12 cellular contexts compared by ENCODE assay signal in genomic region chr6:16204653-16205376, GRCh38. TPM values are rescaled to one million over a fixed set of nuclear protein-coding genes. Genes with fewer than 3 reads are reported as not detected.
DNase-seq lines count a peak whose midpoint lies in the region; ATAC-seq, FAIRE-seq and TF ChIP-seq lines count a peak whose summit lies in the region.
"Had no signal": no experiment of that assay in that cellular context is flagged by ENCODE, and none has a peak within 500 bp of the region (broad histone marks: within the 10 kb centered on the region; RNA-seq: fewer than 3 reads in every experiment).

No MANE protein-coding gene starts in this region.

- H3K36me3 ChIP-seq in GM12878 (ENCODE audit: control insufficient read depth in 2 of 2, insufficient read depth in 2 of 2, low read length in 1 of 2), result no peaks in the 10 kb centered on the region
- no peaks in the 10 kb centered on the region for H3K36me3 ChIP-seq in thoracic aorta
- H3K36me3 ChIP-seq: prostate gland had no signal

- TF ChIP-seq CTCF in GM12878 (IDR thresholded peaks at IDR 0.05 in 2 of 3, conservative IDR thresholded peaks at IDR 0.05 in 1 of 3; ENCODE audit: control insufficient read depth in 2 of 3, extremely low read depth in 1 of 3, insufficient read depth in 1 of 3, low read depth in 3 of 3, low read length in 3 of 3), result no peak
- TF ChIP-seq CTCF in thoracic aorta (IDR thresholded peaks at IDR 0.05), result no peak

- H3K27ac ChIP-seq in GM12878 (ENCODE audit: control insufficient read depth, insufficient read depth) (0 out of 2 replicates have a peak overlapping the region, but pooled peaks have one; percentile 40), thoracic aorta (peak overlapping the region; percentile 76 to 80)
- H3K27ac ChIP-seq: prostate gland, VCaP had no signal

- H3K4me2 ChIP-seq in GM12878 (ENCODE audit: control insufficient read depth, insufficient read depth), result peak overlapping the region; percentile 33; the same call in 1 of the 2 replicates

- SMC1A ChIA-PET in GM12878 (lab: Charles Lee; ENCODE audit: uncharacterized antibody, unreplicated experiment), result interaction anchor here (0.6 to 4.3 kb wide), 48 partner anchors 8 to 1713 kb away, joined by 3 to 46 read pairs (median 5); partner anchors contain the start of gene DTNBP1

- BruUV-seq in GM12878 (replicated peaks; lab: Mats Ljungman, UMichigan), result no TSS peak

- CTCF ChIA-PET in GM12878 (lab: Yijun Ruan, JAX), result interaction anchor here (0.6 to 11.7 kb wide), 46 partner anchors 8 to 884 kb away, joined by 3 to 130 read pairs (median 5); partner anchors contain the start of gene MYLIP

- in situ Hi-C loops in GM12878 (cut with MboI), result no loop called here

- H3K27me3 ChIP-seq in GM12878 (replicated peaks in 1 of 2; ENCODE audit: control insufficient read depth in 2 of 2, insufficient read depth in 2 of 2, low read length in 1 of 2) (peaks cover 0 to 3% of the 10 kb centered on the region in 2 experiments; a peak in 1 of 4 replicates), thoracic aorta (replicated peaks; ENCODE audit: insufficient read depth) (no peaks in the 10 kb centered on the region)

- POLR2A ChIA-PET in GM12878 (lab: Charles Lee), result interaction anchor here (0.6 to 1.6 kb wide), 8 partner anchors 24 to 1030 kb away, joined by 3 to 7 read pairs (median 4); no protein-coding TSS in a partner anchor

- RAD21 ChIA-PET in GM12878 (lab: Charles Lee; ENCODE audit: unreplicated experiment), result interaction anchor here (0.5 to 4.0 kb wide), 43 partner anchors 9 to 1994 kb away, joined by 3 to 63 read pairs (median 4); partner anchors contain the start of genes DTNBP1 and MYLIP

- no peak for TF ChIP-seq EP300 in GM12878 (IDR thresholded peaks at IDR 0.05; ENCODE audit: borderline replicate concordance in 1 of 2, control insufficient read depth in 1 of 2, low read depth in 2 of 2, low read length in 2 of 2)

- no peaks in the 10 kb centered on the region for H3K9me3 ChIP-seq in GM12878 (replicated peaks; ENCODE audit: control insufficient read depth, insufficient read depth, low read length)
- no peaks in the 10 kb centered on the region for H3K9me3 ChIP-seq in thoracic aorta
- H3K9me3 ChIP-seq: prostate gland had no signal

- peaks cover 16% of the 10 kb centered on the region for H3K4me1 ChIP-seq in GM12878 (ENCODE audit: control insufficient read depth, insufficient read depth, low read length)
- peaks cover 11 to 42% of the 10 kb centered on the region in 2 donors for H3K4me1 ChIP-seq in thoracic aorta (ENCODE audit: control insufficient read depth in 1 of 2, low read depth in 2 of 2)

- FAIRE-seq in GM12878 (lab: Jason Lieb, UNC), result no peak

- 25% methylated on average over 4 of the region's 5 CpGs for WGBS in GM12878 (ENCODE audit: insufficient coverage, insufficient replicate concordance, low lambda C conversion rate, missing lambda C conversion rate)

- H4K20me1 ChIP-seq in GM12878 (ENCODE audit: control insufficient read depth, insufficient read depth), result no peaks in the 10 kb centered on the region

- ATAC-seq in GM19463 (IDR thresholded peaks at IDR 0.05; ENCODE audit: unreplicated experiment) (peak; percentile 6), HG03064 (IDR thresholded peaks at IDR 0.05; ENCODE audit: low read depth, unreplicated experiment) (peak; percentile 4), GM12878 (peak; percentile 3; the same call in 1 of the 3 replicates), thoracic aorta (ENCODE audit: insufficient number of reproducible peaks, low FRiP score, low read depth) (no peak), HG03439 (IDR thresholded peaks at IDR 0.05; ENCODE audit: unreplicated experiment) (no peak)

- intact Hi-C loops in GM12878 (cut with micrococcal nuclease; ENCODE audit: unreplicated experiment), result loop anchor here (1.0 to 5.0 kb wide), 4 partner anchors 22 to 678 kb away; no protein-coding TSS in a partner anchor

- DNase-seq in GM12878 (ENCODE audit: low read depth, low spot score), result no peak
- no peak for DNase-seq in thoracic aorta (ENCODE audit: low spot score)
- no peak for DNase-seq in cortex of kidney (lab: John Stamatoyannopoulos, UW)
- DNase-seq in activated naive CD4-positive, alpha-beta T cell (lab: John Stamatoyannopoulos, UW), result no peak
- no peak for DNase-seq in amygdala (lab: John Stamatoyannopoulos, UW)
- DNase-seq: activated naive CD8-positive, alpha-beta T cell treated with anti-CD3 and anti-CD28 coated beads for 36 hours; NK-92 treated with Interleukin-12 subunit alpha and Interleukin-12 subunit beta, amount 100 ng/mL, for 24 hours had no signal

- TF ChIP-seq RAD21 in GM12878 (IDR thresholded peaks at IDR 0.05; ENCODE audit: insufficient read depth, low read depth, low read length), result no peak

- H2AFZ ChIP-seq in GM12878 (ENCODE audit: control insufficient read depth, low read depth, low read length), result peak overlapping the region; percentile 71

- no peak overlapping the region for H3K4me3 ChIP-seq in GM12878
- no peak overlapping the region for H3K4me3 ChIP-seq in thoracic aorta
- H3K4me3 ChIP-seq: prostate gland had no signal

- no peak overlapping the region for H3K9ac ChIP-seq in GM12878 (ENCODE audit: control insufficient read depth, insufficient read depth, low read length)

- H3K79me2 ChIP-seq in GM12878 (ENCODE audit: control insufficient read depth, insufficient read depth, low read length), result no peaks in the 10 kb centered on the region

- TF ChIP-seq POLR2A in GM12878 (IDR thresholded peaks at IDR 0.05; ENCODE audit: low read depth, low read length), result no peak

TF ChIP-seq in GM12878, 131 proteins besides CTCF, POLR2A, EP300 and RAD21:
- TF ChIP-seq IKZF1 (conservative IDR thresholded peaks at IDR 0.05), result no peak
- TF ChIP-seq ZNF384 (IDR thresholded peaks at IDR 0.05; ENCODE audit: borderline replicate concordance, low read depth, low read length), result peak; percentile 32; the same call in 1 of the 2 replicates

RNA-seq across cellular contexts. Expression of gene GMPR, which starts 33.6 kb away (rescaled TPM):
- total RNA-seq in GM12878 (2013; cell fraction: nucleolus; rRNA removed), result not detected in 2 replicates
- total RNA-seq in GM12878 (2014; rRNA removed) (0.22 and 0.62 TPM in 2 replicates), GM12878 (2014; rRNA removed; fragmentation: Illumina TruSeq; extraction: Trizol) (0.18 and 0.23 TPM in 2 replicates), GM12878 (2021) (0.67 and 1.1 TPM in 2 replicates), thoracic aorta (10 to 100 TPM; 17.0 to 62.1 TPM)
- polyA plus RNA-seq in GM12878 (2011; ENCODE audit: low read depth), result 0.47 TPM
- polyA plus RNA-seq in GM12878 (2011; rRNA removed) (0.78 and 1.8 TPM in 2 replicates), GM12878 (2014; fragmentation: Illumina TruSeq; extraction: Trizol) (0.78 and 0.84 TPM in 2 replicates), GM12878 (2014; fragmentation: Nextera tagmentation; extraction: Ambion mirVana) (under 1 TPM in 1 of 2 experiments, not detected in 1; 0.49 TPM), GM12878 (2014; rRNA removed) (0.32 and 0.55 TPM in 2 replicates), GM12878 (2016; fragmentation: Nextera tagmentation; extraction: Ambion mirVana) (under 1 TPM; 0.15 to 0.24 TPM)
- polyA plus RNA-seq in GM12878 (2011; cell fraction: cytosol; rRNA removed), result 1.8 and 1.9 TPM in 2 replicates
- polyA plus RNA-seq in GM12878 (2011; cell fraction: nucleus; rRNA removed), result 1.1 TPM in 2 replicates
- 1.9 and 3.2 TPM in 2 replicates for polyA plus RNA-seq in GM12878 (2012)
- polyA minus RNA-seq in GM12878 (2011; rRNA and poly(A)+ RNA removed), result 1.0 and 1.2 TPM in 2 replicates
- polyA minus RNA-seq in GM12878 (2011; cell fraction: cytosol; rRNA and poly(A)+ RNA removed), result 0.94 and 1.0 TPM in 2 replicates
- 0.24 and 0.67 TPM in 2 replicates for polyA minus RNA-seq in GM12878 (2011; cell fraction: nucleus; rRNA and poly(A)+ RNA removed)

Comparison
In these comparisons a context has a peak if more than half of its experiments do, and no peak if none do; other contexts are left out.
1. ATAC-seq: peak in GM19463 (single experiment), HG03064 (single experiment) and GM12878 (single experiment); none in thoracic aorta (single experiment) and HG03439 (single experiment).
2. RNA of gene GMPR, which starts 33.6 kb away (total RNA-seq): 17.0 to 62.1 TPM in thoracic aorta; 0.18 to 1.1 TPM in GM12878; every median in the first group is over 4 times any median in the second.